In the genomic region with DNA sequence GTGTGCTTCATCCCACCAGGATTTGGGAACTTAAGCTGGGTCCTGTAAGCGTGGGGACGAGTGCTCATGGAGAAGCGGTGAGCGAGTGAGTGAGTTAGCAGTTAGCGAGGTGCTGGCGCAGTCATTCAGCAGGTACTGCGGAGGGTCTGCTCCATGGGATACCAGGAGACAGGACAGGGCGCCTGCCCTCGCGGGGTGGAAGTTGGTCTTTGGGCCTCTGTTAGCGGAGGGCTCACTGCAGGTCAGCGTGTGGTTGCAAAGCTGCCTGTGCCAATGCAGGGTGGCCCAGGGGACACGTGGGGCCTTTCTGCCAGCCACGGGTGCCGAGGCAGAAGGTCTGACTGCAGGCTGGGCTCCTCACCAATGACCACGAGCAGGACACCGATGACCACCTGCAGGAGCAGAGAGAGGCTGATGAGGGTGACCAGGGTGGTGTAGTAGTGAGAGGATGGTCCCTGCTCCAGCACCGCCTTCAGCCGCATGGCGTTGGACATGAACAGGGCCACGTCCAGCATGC, we compare ENCODE assay signal across 1 cellular context.
TF ChIP-seq lines count a peak whose summit lies in the region.

No MANE protein-coding gene starts in this region.

TF ChIP-seq in A549, 52 proteins besides CTCF, POLR2A, EP300 and RAD21 (continued from another document):
- TF ChIP-seq, protein P1, sequence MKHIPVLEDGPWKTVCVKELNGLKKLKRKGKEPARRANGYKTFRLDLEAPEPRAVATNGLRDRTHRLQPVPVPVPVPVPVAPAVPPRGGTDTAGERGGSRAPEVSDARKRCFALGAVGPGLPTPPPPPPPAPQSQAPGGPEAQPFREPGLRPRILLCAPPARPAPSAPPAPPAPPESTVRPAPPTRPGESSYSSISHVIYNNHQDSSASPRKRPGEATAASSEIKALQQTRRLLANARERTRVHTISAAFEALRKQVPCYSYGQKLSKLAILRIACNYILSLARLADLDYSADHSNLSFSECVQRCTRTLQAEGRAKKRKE (CRISPR knock-in tag; IDR thresholded peaks at IDR 0.05; ENCODE audit: low read depth), result no peak
- TF ChIP-seq CHD4 (IDR thresholded peaks at IDR 0.05; ENCODE audit: borderline replicate concordance) (no peak), BHLHE40 (IDR thresholded peaks at IDR 0.05; ENCODE audit: low read depth, low read length) (no peak), KDM5A (IDR thresholded peaks at IDR 0.05) (no peak), ESRRA (IDR thresholded peaks at IDR 0.05; ENCODE audit: borderline replicate concordance, low read length) (no peak), CHD2 (IDR thresholded peaks at IDR 0.05; ENCODE audit: low read length, partially characterized antibody) (no peak), TP53 (CRISPR knock-in tag; IDR thresholded peaks at IDR 0.05) (no peak), HDAC2 (IDR thresholded peaks at IDR 0.05) (no peak)
- TF ChIP-seq, protein P2, sequence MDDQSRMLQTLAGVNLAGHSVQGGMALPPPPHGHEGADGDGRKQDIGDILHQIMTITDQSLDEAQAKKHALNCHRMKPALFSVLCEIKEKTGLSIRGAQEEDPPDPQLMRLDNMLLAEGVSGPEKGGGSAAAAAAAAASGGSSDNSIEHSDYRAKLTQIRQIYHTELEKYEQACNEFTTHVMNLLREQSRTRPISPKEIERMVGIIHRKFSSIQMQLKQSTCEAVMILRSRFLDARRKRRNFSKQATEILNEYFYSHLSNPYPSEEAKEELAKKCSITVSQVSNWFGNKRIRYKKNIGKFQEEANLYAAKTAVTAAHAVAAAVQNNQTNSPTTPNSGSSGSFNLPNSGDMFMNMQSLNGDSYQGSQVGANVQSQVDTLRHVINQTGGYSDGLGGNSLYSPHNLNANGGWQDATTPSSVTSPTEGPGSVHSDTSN (IDR thresholded peaks at IDR 0.05), result no peak
